In the genomic region with DNA sequence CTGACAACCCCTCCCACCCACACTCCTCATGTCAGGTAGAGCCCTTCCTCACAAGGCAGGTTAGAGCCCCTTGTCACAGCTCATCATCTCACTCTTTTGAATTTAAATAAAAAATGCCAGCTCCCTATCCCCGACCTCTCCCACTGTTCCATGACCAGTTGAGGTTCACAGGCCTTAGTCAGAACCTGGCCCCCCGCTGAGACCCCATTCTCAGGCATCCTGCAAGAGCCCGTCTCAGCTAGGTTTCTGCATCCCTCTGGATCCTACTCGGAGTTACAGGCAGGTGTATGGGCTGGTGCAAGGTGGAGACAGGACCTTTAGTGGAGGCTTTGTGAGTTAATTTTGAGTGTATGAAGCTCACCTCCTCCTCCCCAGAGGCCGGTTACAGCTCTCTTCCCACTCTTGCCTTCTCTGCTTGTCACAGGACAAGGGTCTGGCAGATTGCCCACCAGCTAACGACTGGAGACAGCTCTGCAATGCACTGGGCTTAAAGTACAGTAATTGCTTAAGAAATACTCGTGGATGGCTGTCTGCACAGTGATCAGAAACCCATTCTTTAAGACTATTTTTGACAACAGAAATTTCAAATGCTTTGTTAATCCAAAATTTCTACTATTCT, we compare ENCODE assay signal across 18 cellular contexts.
"Had no signal": no experiment of that assay in that cellular context is flagged by ENCODE, and none has a peak within 500 bp of the region (broad histone marks: within the 10 kb centered on the region; RNA-seq: fewer than 3 reads in every experiment).

No MANE protein-coding gene starts in this region.

- H3K4me3 ChIP-seq: coronary artery, heart left ventricle, mucosa of descending colon, spleen, testis, transverse colon had no signal

- H3K9me3 ChIP-seq: neutrophil, testis had no signal

- H3K4me1 ChIP-seq: heart left ventricle, spleen, testis, transverse colon had no signal

- H3K36me3 ChIP-seq: heart left ventricle, neutrophil, spleen, transverse colon had no signal

- H3K27me3 ChIP-seq: heart left ventricle, neutrophil, spleen, testis, transverse colon had no signal

- ATAC-seq: heart left ventricle; mucosa of descending colon; naive thymus-derived CD8-positive, alpha-beta T cell; sciatic nerve; stimulated activated naive B cell treated with anti-CD40 and anti-IgM and Interleukin-4, amounts not matched to agents 10 μg/mL and 1 μg/mL and 100 μg/mL, for 72 hours; stimulated activated naive CD8-positive, alpha-beta T cell treated with anti-CD3 and anti-CD28 coated beads, Interleukin-15, amount 100 ng/mL, for 72 hours had no signal

- H3K27ac ChIP-seq: coronary artery, heart left ventricle, neutrophil, spleen, testis, transverse colon had no signal

- DNase-seq: effector CD4-positive, alpha-beta T cell; heart left ventricle; hippocampal formation; kidney glomerular epithelial cell; mucosa of descending colon; naive thymus-derived CD8-positive, alpha-beta T cell; posterior cingulate gyrus; spleen; stimulated activated CD4-positive, alpha-beta T cell treated with anti-CD3 and anti-CD28 coated beads, Interleukin-15, amount 100 ng/mL, for 24 hours; stimulated activated CD4-positive, alpha-beta T cell treated with anti-CD3 and anti-CD28 coated beads, Interleukin-1b, Interleukin-23, amount 100 ng/mL, for 48 hours; stimulated activated CD4-positive, alpha-beta T cell treated with anti-CD3 and anti-CD28 coated beads, Interleukin-4, amount 100 ng/mL, for 4 hours; stimulated activated naive B cell treated with anti-CD40 and anti-IgM and Interleukin-4, amounts not matched to agents 10 μg/mL and 1 μg/mL and 100 μg/mL, for 72 hours; stimulated activated naive CD8-positive, alpha-beta T cell treated with anti-CD3 and anti-CD28 coated beads, Interleukin-15, amount 100 ng/mL, for 72 hours; testis; transverse colon had no signal
